37 cellular contexts compared by ENCODE assay signal in genomic region chr17:9833922-9834321, GRCh38. TPM values are rescaled to one million over a fixed set of nuclear protein-coding genes. Genes with fewer than 3 reads are reported as not detected.
"Had no signal": no experiment of that assay in that cellular context is flagged by ENCODE, and none has a peak within 500 bp of the region (broad histone marks: within the 10 kb centered on the region; RNA-seq: fewer than 3 reads in every experiment).

No MANE protein-coding gene starts in this region.

- DNase-seq: activated B cell treated with CpG ODN at 0.5 μM for 24 hours; activated CD4-positive, alpha-beta T cell treated with anti-CD3 and anti-CD28 coated beads for 48 hours; activated CD4-positive, alpha-beta T cell treated with anti-CD3 and anti-CD28 coated beads, Interleukin-2, amount 50 U/mL, for 1 hour; activated CD4-positive, alpha-beta T cell treated with anti-CD3 and anti-CD28 coated beads, Interleukin-2, amount 50 U/mL, for 48 hours; activated CD8-positive, alpha-beta T cell treated with anti-CD3 and anti-CD28 coated beads for 36 hours; activated effector memory CD4-positive, alpha-beta T cell treated with Interleukin-2 at 50 U/mL for 16 hours; activated gamma-delta T cell treated with Interleukin-2 at 50 U/mL for 16 hours; activated naive CD4-positive, alpha-beta T cell treated with anti-CD3 and anti-CD28 coated beads, Interleukin-2, amount 50 U/mL, for 16 hours; activated naive CD4-positive, alpha-beta T cell treated with Interleukin-2 at 50 U/mL for 16 hours; activated T-cell treated with anti-CD3 and anti-CD28 coated beads, Interleukin-2, amount 50 U/mL, for 4 hours; amniotic stem cell; anterior cingulate cortex; brain microvascular endothelial cell; cortex of kidney; dermis blood vessel endothelial cell; effector CD4-positive, alpha-beta T cell; effector memory CD8-positive, alpha-beta T cell; esophagus squamous epithelium; foreskin melanocyte; T-helper 1 cell; T-helper 17 cell; T1000; WERI-Rb-1 had no signal

- H3K36me3 ChIP-seq: brain microvascular endothelial cell, esophagus squamous epithelium, gastroesophageal sphincter, WERI-Rb-1 had no signal

- H3K27me3 ChIP-seq: brain microvascular endothelial cell, esophagus squamous epithelium, gastroesophageal sphincter had no signal

- H3K27ac ChIP-seq: brain microvascular endothelial cell, epithelial cell of prostate, esophagus squamous epithelium, gastroesophageal sphincter, WERI-Rb-1 had no signal

- ATAC-seq: activated CD4-positive, CD25-positive, alpha-beta regulatory T cell treated with anti-CD3 and anti-CD28 coated beads, Interleukin-2, amount 50 U/mL, for 24 hours; activated CD8-positive, alpha-beta T cell treated with anti-CD3 and anti-CD28 coated beads for 36 hours; activated T-cell treated with anti-CD3 and anti-CD28 coated beads, Interleukin-2, amount 50 U/mL, for 4 hours; activated T-helper 17 cell treated with anti-CD3 and anti-CD28 coated beads, Interleukin-2, amount 50 U/mL, for 72 hours; effector memory CD8-positive, alpha-beta T cell; gastroesophageal sphincter; T-helper 17 cell had no signal

- H3K4me3 ChIP-seq: esophagus squamous epithelium, gastroesophageal sphincter had no signal

- H3K9me3 ChIP-seq: esophagus squamous epithelium, gastroesophageal sphincter had no signal

RNA-seq across cellular contexts. Expression of gene GLP2R, which starts 8.2 kb away (rescaled TPM):
- total RNA-seq: activated B cell treated with CpG ODN at 0.5 μM for 24 hours; activated CD8-positive, alpha-beta T cell treated with anti-CD3 and anti-CD28 coated beads for 36 hours; activated T-cell treated with anti-CD3 and anti-CD28 coated beads, Interleukin-2, amount 50 U/mL, for 4 hours; activated T-helper 17 cell treated with anti-CD3 and anti-CD28 coated beads, Interleukin-2, amount 50 U/mL, for 72 hours; endothelial cell of umbilical vein; fibroblast of lung; glomerular endothelial cell; T-helper 17 cell had no signal
- polyA plus RNA-seq: endothelial cell of umbilical vein, fibroblast of lung had no signal

RNA-seq across cellular contexts. Expression of gene GSG1L2, which starts 12.0 kb away (rescaled TPM):
- total RNA-seq: activated B cell treated with CpG ODN at 0.5 μM for 24 hours; activated CD8-positive, alpha-beta T cell treated with anti-CD3 and anti-CD28 coated beads for 36 hours; activated T-cell treated with anti-CD3 and anti-CD28 coated beads, Interleukin-2, amount 50 U/mL, for 4 hours; activated T-helper 17 cell treated with anti-CD3 and anti-CD28 coated beads, Interleukin-2, amount 50 U/mL, for 72 hours; astrocyte; bronchial epithelial cell; cardiac septum; cerebellum; dermis blood vessel endothelial cell; endothelial cell of umbilical vein; esophagus squamous epithelium; fibroblast of lung; fibroblast of villous mesenchyme; gastroesophageal sphincter; glomerular endothelial cell; T-helper 17 cell had no signal
- polyA plus RNA-seq: adipose tissue, endothelial cell of umbilical vein, esophagus, fibroblast of lung had no signal

RNA-seq across cellular contexts. Expression of gene DHRS7C, which starts 42.5 kb away (rescaled TPM):
- total RNA-seq: activated B cell treated with CpG ODN at 0.5 μM for 24 hours; activated CD8-positive, alpha-beta T cell treated with anti-CD3 and anti-CD28 coated beads for 36 hours; activated T-cell treated with anti-CD3 and anti-CD28 coated beads, Interleukin-2, amount 50 U/mL, for 4 hours; activated T-helper 17 cell treated with anti-CD3 and anti-CD28 coated beads, Interleukin-2, amount 50 U/mL, for 72 hours; astrocyte; bronchial epithelial cell; cerebellum; dermis blood vessel endothelial cell; endothelial cell of umbilical vein; esophagus squamous epithelium; fibroblast of lung; fibroblast of villous mesenchyme; gastroesophageal sphincter; glomerular endothelial cell; T-helper 17 cell had no signal
- polyA plus RNA-seq: endothelial cell of umbilical vein, fibroblast of lung had no signal
